9 cellular contexts compared by ENCODE assay signal in the genomic region with DNA sequence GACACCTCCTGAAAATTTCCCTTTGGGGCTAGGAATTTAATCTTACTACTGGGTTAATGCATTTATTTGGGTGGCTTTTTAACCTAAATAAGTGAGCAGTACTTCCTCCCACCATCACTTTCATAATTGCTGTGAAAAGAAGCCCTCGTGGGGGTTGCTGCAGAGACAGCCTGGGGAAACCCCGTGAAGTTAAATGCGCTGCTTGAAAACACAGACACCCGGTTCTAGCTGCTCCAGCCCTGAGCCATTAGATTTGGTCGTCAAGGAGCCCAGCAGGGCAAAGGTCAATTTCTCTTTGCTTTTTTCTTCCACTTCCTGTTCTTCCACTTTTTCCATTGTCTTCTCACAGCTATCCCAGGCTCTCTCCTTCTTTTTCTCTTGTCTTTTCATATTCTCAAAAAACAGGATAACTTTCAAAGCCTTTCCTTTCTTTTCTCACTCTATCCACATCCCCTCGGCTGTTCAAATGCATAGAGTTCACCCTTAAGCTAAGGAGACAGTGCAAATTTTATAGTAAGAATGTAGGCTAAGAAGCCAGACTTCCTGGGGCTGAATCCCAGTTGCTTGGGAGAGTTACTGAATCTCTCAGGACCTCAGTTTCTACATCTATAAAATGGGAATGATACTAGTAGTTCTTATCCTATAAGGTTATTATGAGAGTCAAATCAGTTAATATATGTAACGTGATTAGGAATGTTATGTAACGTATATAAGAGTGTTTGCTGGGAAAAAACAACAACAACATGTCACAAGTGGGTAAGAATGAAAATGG.
DNase-seq lines count a peak whose midpoint lies in the region; ATAC-seq, FAIRE-seq and TF ChIP-seq lines count a peak whose summit lies in the region.
"Had no signal": no experiment of that assay in that cellular context is flagged by ENCODE, and none has a peak within 500 bp of the region (broad histone marks: within the 10 kb centered on the region; RNA-seq: fewer than 3 reads in every experiment).

No MANE protein-coding gene starts in this region.

- TF ChIP-seq CTCF in kidney (IDR thresholded peaks at IDR 0.05; ENCODE audit: borderline replicate concordance, extremely low read depth, insufficient read depth), result no peak

- peaks cover 2 to 4% of the 10 kb centered on the region in 2 donors for H3K4me1 ChIP-seq in kidney (ENCODE audit: control insufficient read depth in 1 of 2, insufficient read depth in 1 of 2, low read depth in 1 of 2, low read length in 2 of 2)

- H3K4me1 Mint-ChIP-seq in effector memory CD8-positive, alpha-beta T cell (ENCODE audit: low read depth in 2 of 2), result no peaks in the 10 kb centered on the region

- no peak for FAIRE-seq in kidney (lab: Jason Lieb, UNC)
- FAIRE-seq: endometrium had no signal

- H3K27me3 Mint-ChIP-seq in effector memory CD8-positive, alpha-beta T cell, result peaks cover 47 to 61% of the 10 kb centered on the region in 2 donors

- intact Hi-C loops in kidney (cut with DNase I), result no loop called here

- H3K9me3 ChIP-seq in kidney (ENCODE audit: control insufficient read depth in 1 of 2, low read length in 2 of 2), result no peaks in the 10 kb centered on the region

- H3K9me3 Mint-ChIP-seq in effector memory CD8-positive, alpha-beta T cell, result no peaks in the 10 kb centered on the region

- no peak overlapping the region for H3K4me3 Mint-ChIP-seq in effector memory CD8-positive, alpha-beta T cell

- no peaks in the 10 kb centered on the region for H3K36me3 ChIP-seq in kidney (ENCODE audit: control insufficient read depth in 1 of 2, insufficient read depth in 2 of 2, low read length in 2 of 2)

- ATAC-seq in GM19328 (IDR thresholded peaks at IDR 0.05; ENCODE audit: unreplicated experiment) (peak; percentile 66), HG03066 (IDR thresholded peaks at IDR 0.05; ENCODE audit: low read depth, unreplicated experiment) (peak; percentile 80)
- peak; percentile 42 for ATAC-seq in effector memory CD8-positive, alpha-beta T cell (replicated peaks)

- DNase-seq in DMS53 (lab: John Stamatoyannopoulos, UW) (peak; percentile 82), RPMI8226 (no peak), OCI-M1 (lab: John Stamatoyannopoulos, UW) (no peak), kidney (no peak)
- no peak for DNase-seq in effector memory CD8-positive, alpha-beta T cell
- DNase-seq in stimulated activated CD4-positive, alpha-beta T cell treated with anti-CD3 and anti-CD28 coated beads, Interleukin-2, amount 100 ng/mL, for 24 hours, result no peak

- H3K9ac ChIP-seq in kidney (ENCODE audit: low read length in 2 of 2), result no peak overlapping the region

- no peak overlapping the region for H3K4me3 ChIP-seq in kidney (ENCODE audit: low read length in 2 of 2)

- H3K27ac Mint-ChIP-seq in effector memory CD8-positive, alpha-beta T cell, result no peak overlapping the region

- no peak overlapping the region for H3K27ac ChIP-seq in kidney (ENCODE audit: low read depth in 2 of 2, low read length in 2 of 2)

- H3K36me3 Mint-ChIP-seq in effector memory CD8-positive, alpha-beta T cell (ENCODE audit: insufficient read depth), result no peaks in the 10 kb centered on the region
